In genomic region chr3:65894679-65895078, GRCh38 we compare ENCODE assay signal across 14 cellular contexts.
DNase-seq lines count a peak whose midpoint lies in the region; ATAC-seq, FAIRE-seq and TF ChIP-seq lines count a peak whose summit lies in the region.
"Had no signal": no experiment of that assay in that cellular context is flagged by ENCODE, and none has a peak within 500 bp of the region (broad histone marks: within the 10 kb centered on the region; RNA-seq: fewer than 3 reads in every experiment).

No MANE protein-coding gene starts in this region.

- no peak for TF ChIP-seq POLR2A in GM12891 (IDR thresholded peaks at IDR 0.05; ENCODE audit: low read depth, low read length)

- DNase-seq in AG20443 (ENCODE audit: low spot score) (peak; percentile 80), LHCN-M2 (ENCODE audit: low read depth) (peak; percentile 72), myocyte (ENCODE audit: low read depth) (peak; percentile 48), GM12891 (ENCODE audit: insufficient read length, low spot score) (no peak), D341Med (ENCODE audit: low spot score) (no peak)
- DNase-seq: activated CD4-positive, alpha-beta memory T cell treated with anti-CD3 and anti-CD28 coated beads for 36 hours; foreskin melanocyte; NCI-H1436 treated with DMSO at 0.1 percent for 48 hours; NCI-H524; right lobe of liver; stimulated activated CD4-positive, alpha-beta T cell treated with anti-CD3 and anti-CD28 coated beads, Interleukin-4, amount 100 ng/mL, for 24 hours had no signal

- ATAC-seq in esophagus mucosa (peak; percentile 80), GM21390 (IDR thresholded peaks at IDR 0.05; ENCODE audit: unreplicated experiment) (no peak), GM18909 (IDR thresholded peaks at IDR 0.05; ENCODE audit: poor library complexity, unreplicated experiment) (no peak)
- ATAC-seq: right lobe of liver had no signal

- no peak for FAIRE-seq in GM12891 (lab: Jason Lieb, UNC)

TF ChIP-seq in GM12891, 5 proteins besides CTCF, POLR2A, EP300 and RAD21:
- TF ChIP-seq SPI1 (IDR thresholded peaks at IDR 0.05; ENCODE audit: low read depth, low read length) (no peak), POLR2AphosphoS5 (IDR thresholded peaks at IDR 0.05; ENCODE audit: low read depth, low read length) (no peak), PAX5 (IDR thresholded peaks at IDR 0.05; ENCODE audit: insufficient read depth, low read length, severe bottlenecking) (no peak), POU2F2 (IDR thresholded peaks at IDR 0.05; ENCODE audit: low read depth, low read length) (no peak), TAF1 (IDR thresholded peaks at IDR 0.05; ENCODE audit: low read depth, low read length) (no peak)

Comparison
In these comparisons a context has a peak if more than half of its experiments do, and no peak if none do; other contexts are left out.
1. DNase-seq: peak in AG20443 (single experiment), LHCN-M2 (single experiment) and myocyte (single experiment); none in GM12891 (single experiment) and D341Med (single experiment).